In genomic region chr3:184750684-184751083, GRCh38 we compare ENCODE assay signal across 23 cellular contexts. TPM values are rescaled to one million over a fixed set of nuclear protein-coding genes. Genes with fewer than 3 reads are reported as not detected.
DNase-seq lines count a peak whose midpoint lies in the region; ATAC-seq, FAIRE-seq and TF ChIP-seq lines count a peak whose summit lies in the region.
"Had no signal": no experiment of that assay in that cellular context is flagged by ENCODE, and none has a peak within 500 bp of the region (broad histone marks: within the 10 kb centered on the region; RNA-seq: fewer than 3 reads in every experiment).

No MANE protein-coding gene starts in this region.

- H3K79me1 ChIP-seq in H1 (ENCODE audit: low read depth, low read length) = no peaks in the 10 kb centered on the region

- no peak for FAIRE-seq in H1 (lab: Jason Lieb, UNC)
- FAIRE-seq: A204.1, D721Med, GM18507 had no signal

- H3K4me2 ChIP-seq in H1 (ENCODE audit: insufficient read depth in 1 of 2, low read depth in 2 of 2, low read length in 2 of 2) = no peak overlapping the region
- H3K4me2 ChIP-seq: PC-9 had no signal

- no peak for ATAC-seq in left ventricle myocardium superior
- no peak for ATAC-seq in HG03039 (IDR thresholded peaks at IDR 0.05; ENCODE audit: unreplicated experiment)
- no peak for ATAC-seq in GM21786 (IDR thresholded peaks at IDR 0.05; ENCODE audit: unreplicated experiment)
- ATAC-seq in psoas muscle = no peak

- H2AK5ac ChIP-seq in H1 (ENCODE audit: low read depth, low read length) = no peak overlapping the region

- CTCF ChIA-PET in H1 (lab: Charles Lee; ENCODE audit: partially characterized antibody) = interaction anchor here (1.0 to 5.5 kb wide), 20 partner anchors 9 to 238 kb away, joined by 3 to 56 read pairs (median 4); no protein-coding TSS in a partner anchor

- TF ChIP-seq CTCF in right atrium auricular region (IDR thresholded peaks at IDR 0.05) (no peak), H1 (IDR thresholded peaks at IDR 0.05; ENCODE audit: control extremely low read depth in 1 of 3, insufficient read depth in 1 of 3, low read depth in 1 of 3, low read length in 3 of 3) (no peak), psoas muscle (IDR thresholded peaks at IDR 0.05) (no peak)

- H3K23ac ChIP-seq in H1 (ENCODE audit: insufficient read length) = no peak overlapping the region

- H3K9ac ChIP-seq in H1 (replicated peaks in 1 of 4; ENCODE audit: extremely low read depth in 1 of 4, low read depth in 3 of 4, low read length in 3 of 4) = no peak overlapping the region
- H3K9ac ChIP-seq: BLaER1 treated with 17β-estradiol and CSF1 and Interleukin-3, amounts not matched to agents 10 nM and 100 nM had no signal

- no peak overlapping the region for H2BK20ac ChIP-seq in H1 (ENCODE audit: low read length)

- DNase-seq in left ventricle myocardium superior (peak; percentile 3), right atrium auricular region (ENCODE audit: low spot score) (no peak), H1 (ENCODE audit: low read depth in 1 of 2, low spot score in 2 of 2) (no peak), retina (peak; percentile 45), psoas muscle (no peak)
- DNase-seq: AML-193; CD4-positive, alpha-beta T cell; HCEC 1CT; Karpas-422; NCI-H1092 treated with DMSO at 0.1 percent for 48 hours; NCI-H1436; NCI-H187; NCI-H2081 treated with DMSO at 0.1 percent for 48 hours; NCI-H524 treated with DMSO at 0.1 percent for 48 hours; NCI-H774; PC-9; SHP77 treated with DMSO at 0.1 percent for 48 hours had no signal

- H4K8ac ChIP-seq in H1 (ENCODE audit: extremely low read depth, insufficient read depth, low read length) = no peak overlapping the region

- no peaks in the 10 kb centered on the region for H3K27me3 ChIP-seq in right atrium auricular region
- H3K27me3 ChIP-seq in H1 (replicated peaks in 1 of 4; ENCODE audit: control insufficient read depth in 3 of 4, extremely low read depth in 1 of 4, insufficient read depth in 3 of 4, low read length in 3 of 4) = peaks cover 0 to 4% (median 1%) of the 10 kb centered on the region in 4 experiments; a peak in 2 of 7 replicates
- H3K27me3 ChIP-seq in psoas muscle (ENCODE audit: insufficient read depth in 3 of 3, low read length in 2 of 3) = no peaks in the 10 kb centered on the region
- H3K27me3 ChIP-seq: BLaER1 treated with 17β-estradiol and CSF1 and Interleukin-3, amounts not matched to agents 10 nM and 100 nM had no signal

- no peak for TF ChIP-seq EP300 in H1 (IDR thresholded peaks at IDR 0.05; ENCODE audit: borderline replicate concordance in 1 of 2, low read depth in 2 of 2, low read length in 2 of 2)

- no peaks in the 10 kb centered on the region for H4K20me1 ChIP-seq in H1 (replicated peaks in 1 of 2; ENCODE audit: control insufficient read depth in 1 of 2, insufficient read depth in 2 of 2, low read length in 2 of 2)
- H4K20me1 ChIP-seq: BLaER1 treated with 17β-estradiol and CSF1 and Interleukin-3, amounts not matched to agents 10 nM and 100 nM had no signal

- H2AFZ ChIP-seq in H1 (ENCODE audit: low read length) = no peak overlapping the region
- H2AFZ ChIP-seq: PC-9 had no signal

- H4K5ac ChIP-seq in H1 (ENCODE audit: insufficient read length, low read depth, low read length) = no peak overlapping the region

- no peak overlapping the region for H3K56ac ChIP-seq in H1 (replicated peaks; ENCODE audit: insufficient read length, low read depth, low read length)

- H3K18ac ChIP-seq in H1 (ENCODE audit: extremely low read depth, low read length) = no peak overlapping the region

- H2BK120ac ChIP-seq in H1 (replicated peaks; ENCODE audit: low read depth, low read length) = no peak overlapping the region

- no peak overlapping the region for H4K91ac ChIP-seq in H1 (replicated peaks; ENCODE audit: insufficient read length, low read length)

- H3K23me2 ChIP-seq in H1 (ENCODE audit: low read depth, low read length) = no peaks in the 10 kb centered on the region; the same call in 1 of the 2 replicates

- no peak for TF ChIP-seq POLR2A in H1 (IDR thresholded peaks at IDR 0.05; ENCODE audit: control extremely low read depth in 1 of 2, low read depth in 2 of 2, low read length in 2 of 2)

- POLR2A ChIA-PET in H1 (lab: Charles Lee; ENCODE audit: partially characterized antibody) = interaction anchor here (1.6 to 2.3 kb wide), 2 partner anchors 9 to 39 kb away, joined by 4 to 8 read pairs; partner anchors contain the start of gene MAGEF1

- no peaks in the 10 kb centered on the region for H3K9me3 ChIP-seq in right atrium auricular region
- H3K9me3 ChIP-seq in H1 (ENCODE audit: insufficient read depth in 2 of 2, low read depth in 1 of 2, low read length in 1 of 2) = no peaks in the 10 kb centered on the region
- H3K9me3 ChIP-seq in psoas muscle = no peaks in the 10 kb centered on the region
- H3K9me3 ChIP-seq: BLaER1 treated with 17β-estradiol and CSF1 and Interleukin-3, amounts not matched to agents 10 nM and 100 nM had no signal

- no peak overlapping the region for H2BK15ac ChIP-seq in H1 (ENCODE audit: low read length)

- intact Hi-C loops in left ventricle myocardium superior (cut with micrococcal nuclease) = no loop called here
- intact Hi-C loops in psoas muscle (cut with DNase I) = no loop called here

- H3K27ac ChIP-seq in right atrium auricular region (no peak overlapping the region), H1 (ENCODE audit: low read depth, low read length) (no peak overlapping the region), psoas muscle (no peak overlapping the region)
- H3K27ac ChIP-seq: BLaER1 treated with 17β-estradiol and CSF1 and Interleukin-3, amounts not matched to agents 10 nM and 100 nM; PC-9 had no signal

- H2BK5ac ChIP-seq in H1 (ENCODE audit: low read depth, low read length) = no peak overlapping the region

- 84% methylated on average over 14 of the region's 14 CpGs; no CpG with 5 or more reads in 1 of the 2 experiments for WGBS in H1 (ENCODE audit: extremely low coverage in 1 of 2, insufficient coverage in 1 of 2, insufficient read length in 1 of 2, insufficient replicate concordance in 2 of 2, low coverage in 1 of 2, low lambda C conversion rate in 2 of 2, missing lambda C conversion rate in 1 of 2), 2 experiments
- 52 to 63% (median 55%) methylated on average over 14 of the region's 14 CpGs for WGBS in psoas muscle, 3 donors

- H2BK12ac ChIP-seq in H1 (ENCODE audit: low read depth, low read length) = peak overlapping the region; percentile 56; the same call in 1 of the 2 replicates

- H3K14ac ChIP-seq in H1 (ENCODE audit: insufficient read length) = no peak overlapping the region

- H3K4ac ChIP-seq in H1 (replicated peaks; ENCODE audit: insufficient read length, low read depth, low read length) = no peak overlapping the region

- H3K36me3 ChIP-seq in right atrium auricular region = no peaks in the 10 kb centered on the region
- H3K36me3 ChIP-seq in H1 (ENCODE audit: control insufficient read depth in 2 of 4, insufficient read depth in 4 of 4, low read length in 3 of 4) = no peaks in the 10 kb centered on the region
- no peaks in the 10 kb centered on the region for H3K36me3 ChIP-seq in psoas muscle (ENCODE audit: insufficient read depth in 1 of 2, low read depth in 1 of 2)
- H3K36me3 ChIP-seq: BLaER1 treated with 17β-estradiol and CSF1 and Interleukin-3, amounts not matched to agents 10 nM and 100 nM had no signal

- H3K4me1 ChIP-seq in right atrium auricular region (no peaks in the 10 kb centered on the region), H1 (replicated peaks in 1 of 4; ENCODE audit: control insufficient read depth in 3 of 4, insufficient read depth in 4 of 4, low read length in 3 of 4) (peaks cover 3 to 17% (median 9%) of the 10 kb centered on the region in 4 experiments; a peak in 5 of 7 replicates), psoas muscle (peaks cover 17% of the 10 kb centered on the region)

- H3K4me3 ChIP-seq in right atrium auricular region (no peak overlapping the region), H1 (ENCODE audit: extremely low read depth in 1 of 4, insufficient read depth in 2 of 4, low read depth in 3 of 4, low read length in 4 of 4) (no peak overlapping the region), psoas muscle (no peak overlapping the region)
- H3K4me3 ChIP-seq: BLaER1 treated with 17β-estradiol and CSF1 and Interleukin-3, amounts not matched to agents 10 nM and 100 nM; PC-9 had no signal

- TF ChIP-seq RAD21 in H1 (IDR thresholded peaks at IDR 0.05 in 1 of 2, conservative IDR thresholded peaks at IDR 0.05 in 1 of 2; ENCODE audit: low read depth in 2 of 2, low read length in 2 of 2) = no peak

- H3K79me2 ChIP-seq in H1 (ENCODE audit: control insufficient read depth in 1 of 2, insufficient read depth in 2 of 2, low read length in 2 of 2) = no peaks in the 10 kb centered on the region

TF ChIP-seq in H1, 55 proteins besides CTCF, POLR2A, EP300 and RAD21 (continues in another document):
- TF ChIP-seq HDAC6 (IDR thresholded peaks at IDR 0.05; ENCODE audit: low read depth, low read length) (no peak), SUZ12 (IDR thresholded peaks at IDR 0.05; ENCODE audit: low read length) (no peak), BACH1 (IDR thresholded peaks at IDR 0.05; ENCODE audit: low read length) (no peak), NRF1 (IDR thresholded peaks at IDR 0.05; ENCODE audit: low read depth, low read length) (no peak), ATF3 (IDR thresholded peaks at IDR 0.05; ENCODE audit: insufficient read depth, low read depth, low read length) (no peak), SIX5 (IDR thresholded peaks at IDR 0.05; ENCODE audit: low read depth, low read length) (no peak), CEBPB (IDR thresholded peaks at IDR 0.05; ENCODE audit: low read depth, low read length) (no peak), RBBP5 (IDR thresholded peaks at IDR 0.05; ENCODE audit: borderline replicate concordance, low read depth, low read length) (no peak), KDM1A (IDR thresholded peaks at IDR 0.05; ENCODE audit: borderline replicate concordance, low read length) (no peak), CHD1 (IDR thresholded peaks at IDR 0.05; ENCODE audit: low read depth, low read length) (no peak)

RNA-seq across cellular contexts. Expression of gene MAGEF1, which starts 38.8 kb away (rescaled TPM):
- total RNA-seq in left ventricle myocardium superior (27.4 TPM), right atrium auricular region (10 to 100 TPM; 26.9 to 32.2 TPM), psoas muscle (10 to 100 TPM; 13.0 to 23.6 (median 15.9) TPM)
- 54.1 and 56.7 TPM in 2 replicates for total RNA-seq in H1 (2021; fragmentation: NEBNext Ultra II Directional; extraction: Animal tissue kit (Norgen Biotek cat#: 25700))
- polyA plus RNA-seq in H1 (2011; rRNA removed) (26.5 and 29.5 TPM in 2 replicates), psoas muscle (10 to 100 TPM; 14.3 to 27.3 (median 27.1) TPM)
- polyA plus RNA-seq in H1 (2011; cell fraction: cytosol; rRNA removed) = 51.9 TPM
- polyA plus RNA-seq in H1 (2011; cell fraction: nucleus; rRNA removed) = 18.1 TPM
- 47.6 to 57.8 TPM (median 52.1 TPM) in 4 replicates for polyA plus RNA-seq in H1 (2012, experiment 1 of 2)
- 31.8 TPM for polyA plus RNA-seq in H1 (2012, experiment 2 of 2)
- polyA plus RNA-seq in H1 (2013, experiment 1 of 2) = 33.0 TPM
- polyA plus RNA-seq in H1 (2013, experiment 2 of 2) = 35.2 TPM
- polyA minus RNA-seq in H1 (2011; rRNA and poly(A)+ RNA removed) = 11.3 and 12.0 TPM in 2 replicates
- polyA minus RNA-seq in H1 (2011; cell fraction: cytosol; rRNA and poly(A)+ RNA removed) = 21.2 TPM
- polyA minus RNA-seq in H1 (2011; cell fraction: nucleus; rRNA and poly(A)+ RNA removed) = 11.4 TPM

Comparison
In these comparisons a context has a peak if more than half of its experiments do, and no peak if none do; other contexts are left out.
1. DNase-seq: peak in left ventricle myocardium superior (single experiment) and retina (single experiment); none in right atrium auricular region (single experiment), H1 (0 of 2) and psoas muscle (0 of 2).